ENCODE assay signal across 11 cellular contexts in genomic region chr22:45200862-45201511, GRCh38. TPM values are rescaled to one million over a fixed set of nuclear protein-coding genes. Genes with fewer than 3 reads are reported as not detected.
DNase-seq lines count a peak whose midpoint lies in the region; ATAC-seq, FAIRE-seq and TF ChIP-seq lines count a peak whose summit lies in the region.
"Had no signal": no experiment of that assay in that cellular context is flagged by ENCODE, and none has a peak within 500 bp of the region (broad histone marks: within the 10 kb centered on the region; RNA-seq: fewer than 3 reads in every experiment).

No MANE protein-coding gene starts in this region.

- no peak overlapping the region for H3K27ac Mint-ChIP-seq in CD8-positive, alpha-beta T cell
- no peak overlapping the region for H3K27ac Mint-ChIP-seq in activated CD4-positive, alpha-beta T cell treated with anti-CD3 and anti-CD28 coated beads, Interleukin-2, amount 10 ng/mL, durations not matched to agents 7 days and 5 days

- BruUV-seq in mammary epithelial cell (replicated peaks; lab: Mats Ljungman, UMichigan): no TSS peak

- no peaks in the 10 kb centered on the region for H4K20me1 ChIP-seq in mammary epithelial cell (ENCODE audit: insufficient read depth, low read length)

- no peak overlapping the region for H3K4me3 Mint-ChIP-seq in CD8-positive, alpha-beta T cell
- H3K4me3 Mint-ChIP-seq in activated CD4-positive, alpha-beta T cell treated with anti-CD3 and anti-CD28 coated beads, Interleukin-2, amount 10 ng/mL, durations not matched to agents 7 days and 5 days: no peak overlapping the region
- H3K4me3 Mint-ChIP-seq: activated naive CD8-positive, alpha-beta T cell treated with anti-CD3 and anti-CD28 coated beads, Interleukin-2, amount 50 U/mL, for 24 hours had no signal

- no peaks in the 10 kb centered on the region for H3K27me3 ChIP-seq in HUES6 (ENCODE audit: control insufficient read depth, insufficient read depth, low read length)
- no peaks in the 10 kb centered on the region for H3K27me3 ChIP-seq in mammary epithelial cell (ENCODE audit: insufficient read depth, low read length)
- no peaks in the 10 kb centered on the region for H3K27me3 ChIP-seq in CD8-positive, alpha-beta T cell (ENCODE audit: insufficient read depth, low read length)

- peaks cover 48% of the 10 kb centered on the region for H3K36me3 ChIP-seq in HUES6 (ENCODE audit: control insufficient read depth, insufficient read depth, low read length)
- peaks cover 19% of the 10 kb centered on the region for H3K36me3 ChIP-seq in mammary epithelial cell (ENCODE audit: insufficient read depth, low read length)
- H3K36me3 ChIP-seq in CD8-positive, alpha-beta T cell (ENCODE audit: insufficient read depth, low read length): no peaks in the 10 kb centered on the region

- peaks cover 69% of the 10 kb centered on the region for H3K36me3 Mint-ChIP-seq in CD8-positive, alpha-beta T cell
- no peaks in the 10 kb centered on the region for H3K36me3 Mint-ChIP-seq in activated CD4-positive, alpha-beta T cell treated with anti-CD3 and anti-CD28 coated beads, Interleukin-2, amount 10 ng/mL, durations not matched to agents 7 days and 5 days (ENCODE audit: low read depth)

- H3K4me3 ChIP-seq in A549 (no peak overlapping the region), HUES6 (ENCODE audit: low read depth, low read length) (no peak overlapping the region), mammary epithelial cell (replicated peaks in 1 of 3; ENCODE audit: insufficient read depth in 1 of 3, low read depth in 2 of 3, low read length in 3 of 3) (no peak overlapping the region)
- no peak overlapping the region for H3K4me3 ChIP-seq in CD8-positive, alpha-beta T cell (ENCODE audit: low read depth, low read length)

- intact Hi-C loops in mammary epithelial cell (cut with micrococcal nuclease): no loop called here
- intact Hi-C loops in CD8-positive, alpha-beta T cell (cut with DNase I, micrococcal nuclease): no loop called here

- H3K79me2 ChIP-seq in mammary epithelial cell (ENCODE audit: insufficient read depth, low read length): peaks cover 20% of the 10 kb centered on the region

- CTCF ChIA-PET in A549 (lab: Yijun Ruan, JAX): interaction anchor here (1.3 kb wide), 1 partner anchor 9 kb away, joined by 3 read pairs; no protein-coding TSS in a partner anchor
- CTCF ChIA-PET in mammary epithelial cell (lab: Charles Lee; ENCODE audit: low non-redundant PET): no interaction called here
- CTCF ChIA-PET in CD8-positive, alpha-beta T cell (lab: Charles Lee): interaction anchor here (0.7 kb wide), 1 partner anchor 9 kb away, joined by 3 read pairs; no protein-coding TSS in a partner anchor
- CTCF ChIA-PET in activated CD4-positive, alpha-beta T cell treated with anti-CD3 and anti-CD28 coated beads, Interleukin-2, amount 10 ng/mL, durations not matched to agents 7 days and 5 days (lab: Charles Lee): interaction anchor here (0.6 to 1.0 kb wide), 2 partner anchors 9 to 16 kb away, joined by 3 read pairs; no protein-coding TSS in a partner anchor

- TF ChIP-seq EP300 in A549 (IDR thresholded peaks at IDR 0.05): no peak

- peaks cover 13% of the 10 kb centered on the region for H3K4me1 ChIP-seq in A549
- H3K4me1 ChIP-seq in HUES6 (ENCODE audit: control insufficient read depth, insufficient read depth, low read length): peaks cover 31% of the 10 kb centered on the region
- peaks cover 7% of the 10 kb centered on the region for H3K4me1 ChIP-seq in mammary epithelial cell (ENCODE audit: insufficient read depth, low read length)
- no peaks in the 10 kb centered on the region for H3K4me1 ChIP-seq in CD8-positive, alpha-beta T cell (ENCODE audit: insufficient read depth, low read length)

- POLR2A ChIA-PET in A549 (lab: Yijun Ruan, JAX): no interaction called here
- POLR2A ChIA-PET in CD8-positive, alpha-beta T cell (lab: Charles Lee): interaction anchor here (1.0 kb wide), 1 partner anchor 12 kb away, joined by 3 read pairs; no protein-coding TSS in a partner anchor
- POLR2A ChIA-PET in activated CD4-positive, alpha-beta T cell treated with anti-CD3 and anti-CD28 coated beads, Interleukin-2, amount 10 ng/mL, durations not matched to agents 7 days and 5 days (lab: Charles Lee): no interaction called here

- no peak overlapping the region for H3K4me2 ChIP-seq in A549
- no peak overlapping the region for H3K4me2 ChIP-seq in mammary epithelial cell (ENCODE audit: insufficient read depth, low read depth, low read length)

- no peak overlapping the region for H2AFZ ChIP-seq in mammary epithelial cell (ENCODE audit: low read depth, low read length)

- TF ChIP-seq POLR2A in A549 (IDR thresholded peaks at IDR 0.05; ENCODE audit: low read length): no peak

- H3K27me3 Mint-ChIP-seq in CD8-positive, alpha-beta T cell (ENCODE audit: low read depth): no peaks in the 10 kb centered on the region
- no peaks in the 10 kb centered on the region for H3K27me3 Mint-ChIP-seq in activated CD4-positive, alpha-beta T cell treated with anti-CD3 and anti-CD28 coated beads, Interleukin-2, amount 10 ng/mL, durations not matched to agents 7 days and 5 days
- H3K27me3 Mint-ChIP-seq: activated naive CD8-positive, alpha-beta T cell treated with anti-CD3 and anti-CD28 coated beads, Interleukin-2, amount 50 U/mL, for 24 hours had no signal

- FAIRE-seq in A549 (lab: Jason Lieb, UNC): no peak

- 88% methylated on average over 18 of the region's 18 CpGs for WGBS in A549 (ENCODE audit: missing lambda C conversion rate)
- 93% methylated on average over 17 of the region's 18 CpGs for WGBS in mammary epithelial cell (ENCODE audit: low coverage, missing lambda C conversion rate)

- in situ Hi-C loops in mammary epithelial cell (cut with MboI; ENCODE audit: low sequenced_read_pairs in 2 of 2): no loop called here

- dilution Hi-C loops in mammary epithelial cell (cut with HindIII; ENCODE audit: low sequenced_read_pairs): no loop called here

- DNase-seq in A549 (ENCODE audit: low read depth in 1 of 2, low spot score in 1 of 2) (no peak), mammary epithelial cell (peak; percentile 17), myocyte (ENCODE audit: low read depth) (peak; percentile 67), cerebellar cortex (ENCODE audit: low spot score) (no peak)
- no peak for DNase-seq in CD8-positive, alpha-beta T cell
- DNase-seq in activated CD4-positive, alpha-beta T cell treated with anti-CD3 and anti-CD28 coated beads, Interleukin-2, amount 10 ng/mL, durations not matched to agents 7 days and 5 days: no peak
- DNase-seq: activated naive CD8-positive, alpha-beta T cell treated with anti-CD3 and anti-CD28 coated beads, Interleukin-2, amount 50 U/mL, for 24 hours; T-helper 1 cell had no signal

- ATAC-seq in A549 (no peak), HG02763 (IDR thresholded peaks at IDR 0.05; ENCODE audit: unreplicated experiment) (no peak)
- no peak for ATAC-seq in CD8-positive, alpha-beta T cell
- ATAC-seq: activated naive CD8-positive, alpha-beta T cell treated with anti-CD3 and anti-CD28 coated beads, Interleukin-2, amount 50 U/mL, for 24 hours; HCT116 had no signal

- peak overlapping the region; percentile 0 for H3K9ac ChIP-seq in HUES6 (ENCODE audit: low read length)
- no peak overlapping the region for H3K9ac ChIP-seq in mammary epithelial cell (ENCODE audit: insufficient read depth, low read length)

- no peaks in the 10 kb centered on the region for H3K4me1 Mint-ChIP-seq in CD8-positive, alpha-beta T cell (ENCODE audit: low read depth)
- no peaks in the 10 kb centered on the region for H3K4me1 Mint-ChIP-seq in activated CD4-positive, alpha-beta T cell treated with anti-CD3 and anti-CD28 coated beads, Interleukin-2, amount 10 ng/mL, durations not matched to agents 7 days and 5 days
- H3K4me1 Mint-ChIP-seq: activated naive CD8-positive, alpha-beta T cell treated with anti-CD3 and anti-CD28 coated beads, Interleukin-2, amount 50 U/mL, for 24 hours had no signal

- TF ChIP-seq RAD21 in A549 (conservative IDR thresholded peaks at IDR 0.05 in 1 of 2, IDR thresholded peaks at IDR 0.05 in 1 of 2): no peak

- no peaks in the 10 kb centered on the region for H3K9me3 ChIP-seq in A549
- H3K9me3 ChIP-seq in HUES6 (ENCODE audit: control insufficient read depth, insufficient read depth, low read depth, low read length): no peaks in the 10 kb centered on the region
- H3K9me3 ChIP-seq in mammary epithelial cell (replicated peaks; ENCODE audit: insufficient read depth, low read length): no peaks in the 10 kb centered on the region
- no peaks in the 10 kb centered on the region for H3K9me3 ChIP-seq in CD8-positive, alpha-beta T cell (ENCODE audit: low read length)

- no peaks in the 10 kb centered on the region for H3K9me3 Mint-ChIP-seq in CD8-positive, alpha-beta T cell
- H3K9me3 Mint-ChIP-seq in activated CD4-positive, alpha-beta T cell treated with anti-CD3 and anti-CD28 coated beads, Interleukin-2, amount 10 ng/mL, durations not matched to agents 7 days and 5 days: no peaks in the 10 kb centered on the region
- H3K9me3 Mint-ChIP-seq: activated naive CD8-positive, alpha-beta T cell treated with anti-CD3 and anti-CD28 coated beads, Interleukin-2, amount 50 U/mL, for 24 hours had no signal

- TF ChIP-seq CTCF in A549 (IDR thresholded peaks at IDR 0.05) (no peak), mammary epithelial cell (conservative IDR thresholded peaks at IDR 0.05 in 1 of 2, IDR thresholded peaks at IDR 0.05 in 1 of 2; ENCODE audit: extremely low read depth in 1 of 2, insufficient read depth in 1 of 2, low read depth in 1 of 2, low read length in 2 of 2) (no peak)
- TF ChIP-seq CTCF in CD8-positive, alpha-beta T cell (IDR thresholded peaks at IDR 0.05): no peak

- H3K27ac ChIP-seq in A549 (no peak overlapping the region; a peak in 1 of 6 replicates), HUES6 (ENCODE audit: low read depth, low read length) (0 out of 2 replicates have a peak overlapping the region, but pooled peaks have one; percentile 3), mammary epithelial cell (ENCODE audit: insufficient read depth, low read depth, low read length) (no peak overlapping the region)
- no peak overlapping the region for H3K27ac ChIP-seq in CD8-positive, alpha-beta T cell (ENCODE audit: low read depth, low read length)

RNA-seq across cellular contexts. Expression of gene NUP50, which starts 37.3 kb away (rescaled TPM):
- 16.7 and 21.1 TPM in 2 replicates for polyA plus RNA-seq in A549 (2011; rRNA removed)
- polyA plus RNA-seq in A549 (2012; cell fraction: cytosol; rRNA removed): 5.7 and 8.6 TPM in 2 replicates
- polyA plus RNA-seq in A549 (2012; cell fraction: nucleus; rRNA removed): 6.0 and 6.7 TPM in 2 replicates
- 24.4 to 25.3 TPM (median 25.0 TPM) in 3 replicates for polyA plus RNA-seq in A549 (2017; fragmentation: RNase III; extraction: RNeasy Plus Mini Kit Qiagen cat#74134 plus additional on column Dnase treatment)
- 18.9 and 22.9 TPM in 2 replicates for polyA minus RNA-seq in A549 (2011; rRNA and poly(A)+ RNA removed)
- total RNA-seq in mammary epithelial cell: 10 to 100 TPM; 33.7 to 81.5 TPM
- 35.0 TPM for polyA plus RNA-seq in mammary epithelial cell
- polyA minus RNA-seq in mammary epithelial cell: 54.1 TPM
- total RNA-seq in myocyte: 17.9 and 20.9 TPM in 2 replicates
- polyA plus RNA-seq in myocyte (2012): 7.9 TPM
- 100 to 1,000 TPM; 133 to 134 TPM for total RNA-seq in CD8-positive, alpha-beta T cell
- 100 to 1,000 TPM; 180 to 183 TPM for total RNA-seq in activated CD4-positive, alpha-beta T cell treated with anti-CD3 and anti-CD28 coated beads, Interleukin-2, amount 10 ng/mL, durations not matched to agents 7 days and 5 days

RNA-seq across cellular contexts. Expression of gene KIAA0930, which starts 39.7 kb away (rescaled TPM):
- polyA plus RNA-seq in A549 (2011; rRNA removed) (47.7 and 56.0 TPM in 2 replicates), A549 (2017; fragmentation: RNase III; extraction: RNeasy Plus Mini Kit Qiagen cat#74134 plus additional on column Dnase treatment) (51.7 to 60.0 TPM (median 58.1 TPM) in 3 replicates), mammary epithelial cell (175 TPM)
- 83.9 and 94.4 TPM in 2 replicates for polyA plus RNA-seq in A549 (2012; cell fraction: cytosol; rRNA removed)
- 226 and 234 TPM in 2 replicates for polyA plus RNA-seq in A549 (2012; cell fraction: nucleus; rRNA removed)
- polyA minus RNA-seq in A549 (2011; rRNA and poly(A)+ RNA removed): 35.3 and 44.2 TPM in 2 replicates
- total RNA-seq in mammary epithelial cell (100 to 1,000 TPM; 164 to 199 TPM), myocyte (32.1 and 49.2 TPM in 2 replicates)
- 219 TPM for polyA minus RNA-seq in mammary epithelial cell
- polyA plus RNA-seq in myocyte (2012): 54.7 TPM
- 10 to 100 TPM in 1 of 2 experiments, 1 to 10 TPM in 1; 6.6 to 11.7 TPM for total RNA-seq in CD8-positive, alpha-beta T cell
- total RNA-seq in activated CD4-positive, alpha-beta T cell treated with anti-CD3 and anti-CD28 coated beads, Interleukin-2, amount 10 ng/mL, durations not matched to agents 7 days and 5 days: 10 to 100 TPM; 13.3 to 17.8 TPM

Comparison
In these comparisons a context has a peak if more than half of its experiments do, and no peak if none do; other contexts are left out.
1. DNase-seq: peak in mammary epithelial cell (single experiment) and myocyte (single experiment); none in A549 (0 of 2), CD8-positive, alpha-beta T cell (0 of 7), activated CD4-positive, alpha-beta T cell treated with anti-CD3 and anti-CD28 coated beads, Interleukin-2, amount 10 ng/mL, durations not matched to agents 7 days and 5 days (single experiment) and cerebellar cortex (single experiment).